1 cellular context compared by ENCODE assay signal in genomic region chr7:76066716-76067503, GRCh38.
TF ChIP-seq lines count a peak whose summit lies in the region.

No MANE protein-coding gene starts in this region.

TF ChIP-seq in liver, 16 proteins besides CTCF, POLR2A, EP300 and RAD21 (continued from another document):
- no peak for TF ChIP-seq REST (IDR thresholded peaks at IDR 0.05)
- no peak for TF ChIP-seq JUND (IDR thresholded peaks at IDR 0.05)
- no peak for TF ChIP-seq MAX (IDR thresholded peaks at IDR 0.05)
- TF ChIP-seq FOXA1 (IDR thresholded peaks at IDR 0.05) = no peak
- no peak for TF ChIP-seq HNF4G (IDR thresholded peaks at IDR 0.05)
- no peak for TF ChIP-seq FOXA2 (IDR thresholded peaks at IDR 0.05)
- peak; percentile 66 to 70 for TF ChIP-seq RXRA (IDR thresholded peaks at IDR 0.05)
- no peak for TF ChIP-seq EGR1 (IDR thresholded peaks at IDR 0.05; ENCODE audit: low read depth in 2 of 2)
- TF ChIP-seq ATF3 (IDR thresholded peaks at IDR 0.05) = no peak
- peak; percentile 41 for TF ChIP-seq SP1 (IDR thresholded peaks at IDR 0.05)
